ENCODE assay signal across 9 cellular contexts in the genomic region with DNA sequence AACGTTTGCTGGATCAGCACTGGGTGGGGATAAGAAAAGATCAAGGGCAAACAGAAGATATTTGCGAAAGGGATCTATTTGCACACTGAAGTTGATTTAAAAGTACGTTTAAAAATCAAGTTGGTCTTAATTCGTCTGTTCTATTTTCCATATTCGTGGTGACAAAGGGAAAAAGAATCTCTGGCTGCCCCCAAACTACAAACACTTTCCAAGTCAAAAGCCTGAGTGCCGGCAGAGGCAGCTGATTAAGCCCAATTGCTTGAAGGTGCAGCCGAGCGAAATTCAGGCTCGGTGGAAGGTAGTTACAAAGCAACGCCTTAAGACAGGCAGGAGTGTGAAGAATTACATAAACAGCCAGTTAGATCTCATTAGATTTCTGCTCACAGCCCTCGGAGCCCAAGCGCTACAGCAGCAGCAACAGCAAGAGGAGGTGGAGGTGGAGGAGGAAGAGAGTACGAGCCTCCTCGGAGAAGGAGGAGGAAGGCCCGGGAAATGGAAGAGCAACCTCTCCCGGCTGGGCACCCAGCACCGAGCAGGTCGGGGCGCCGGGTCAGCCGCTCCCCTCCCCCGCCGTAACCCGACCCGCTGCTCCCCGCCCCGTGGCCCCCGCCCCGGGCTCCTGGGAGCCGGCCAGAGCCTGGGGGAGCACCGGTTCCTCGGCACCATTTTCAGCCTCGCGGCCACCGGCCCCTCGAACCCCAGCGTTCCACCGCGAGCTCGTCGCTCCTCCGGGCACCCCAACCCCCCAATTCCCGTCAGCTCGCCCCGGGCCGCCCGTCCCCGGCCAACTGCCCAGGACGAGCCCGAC. TPM values are rescaled to one million over a fixed set of nuclear protein-coding genes. Genes with fewer than 3 reads are reported as not detected.
DNase-seq lines count a peak whose midpoint lies in the region; ATAC-seq and TF ChIP-seq lines count a peak whose summit lies in the region.
"Had no signal": no experiment of that assay in that cellular context is flagged by ENCODE, and none has a peak within 500 bp of the region (broad histone marks: within the 10 kb centered on the region; RNA-seq: fewer than 3 reads in every experiment).

No MANE protein-coding gene starts in this region.

- peak overlapping the region; percentile 60 for H3K23ac ChIP-seq in IMR-90 (ENCODE audit: low read depth, low read length)
- H3K23ac ChIP-seq in trophoblast cell (ENCODE audit: low read length) = no peak overlapping the region

- POLR2A ChIA-PET in CD4-positive, alpha-beta memory T cell (lab: Charles Lee; ENCODE audit: partially characterized antibody) = interaction anchor here (0.7 to 13.4 kb wide), 26 partner anchors 11 to 468 kb away, joined by 3 to 688 read pairs (median 11); a partner anchor contains a TSS
- POLR2A ChIA-PET in IMR-90 (lab: Charles Lee; ENCODE audit: unreplicated experiment) = interaction anchor here (0.5 to 1.3 kb wide), 9 partner anchors 9 to 378 kb away, joined by 3 to 8 read pairs (median 4); no protein-coding TSS in a partner anchor

- H2BK120ac ChIP-seq in IMR-90 (ENCODE audit: low read depth, low read length) (no peak overlapping the region), trophoblast cell (ENCODE audit: insufficient read depth, low read length, poor library complexity) (peak overlapping the region; percentile 64)

- ATAC-seq in GM21381 (IDR thresholded peaks at IDR 0.05; ENCODE audit: unreplicated experiment) (peak; percentile 16), IMR-90 (ENCODE audit: low read depth) (no peak), heart right ventricle (peak in 6 of 8 donors; percentile 7 to 14 (median 11)), GM18858 (IDR thresholded peaks at IDR 0.05; ENCODE audit: unreplicated experiment) (no peak)
- ATAC-seq in activated naive CD8-positive, alpha-beta T cell treated with anti-CD3 and anti-CD28 coated beads, Interleukin-2, amount 50 U/mL, for 24 hours = peak; percentile 2

- DNase-seq in CD4-positive, alpha-beta memory T cell = peak; percentile 61 to 70 (median 66)
- DNase-seq in IMR-90 (peak; percentile 24), SHP77 (lab: John Stamatoyannopoulos, UW) (peak; percentile 36 to 73), heart right ventricle (peak; percentile 63 to 72), trophoblast cell (peak in 1 of 2 donors; percentile 32)
- peak; percentile 46 for DNase-seq in activated naive CD8-positive, alpha-beta T cell treated with anti-CD3 and anti-CD28 coated beads, Interleukin-2, amount 50 U/mL, for 24 hours

- H3K9me1 ChIP-seq in IMR-90 (ENCODE audit: insufficient read depth, low read length) = peaks cover 6% of the 10 kb centered on the region; the same call in 1 of the 2 replicates

- H2BK15ac ChIP-seq in IMR-90 (ENCODE audit: low read depth, low read length) = no peak overlapping the region

- peak overlapping the region; percentile 86 for H3K4ac ChIP-seq in IMR-90 (ENCODE audit: low read depth, low read length)
- H3K4ac ChIP-seq in trophoblast cell (ENCODE audit: low read depth, low read length) = peak overlapping the region; percentile 87

- peaks cover 29% of the 10 kb centered on the region; the same call in 1 of the 2 replicates for H4K20me1 ChIP-seq in IMR-90 (ENCODE audit: insufficient read depth, low read length)

- peak overlapping the region; percentile 55 for H3K56ac ChIP-seq in IMR-90 (ENCODE audit: extremely low read depth, insufficient read depth, low read length)

- peak overlapping the region; percentile 95 to 99 (median 98) for H3K27ac Mint-ChIP-seq in CD4-positive, alpha-beta memory T cell
- peak overlapping the region; percentile 99 for H3K27ac Mint-ChIP-seq in activated naive CD8-positive, alpha-beta T cell treated with anti-CD3 and anti-CD28 coated beads, Interleukin-2, amount 50 U/mL, for 24 hours

- peaks cover 0 to 2% (median 0%) of the 10 kb centered on the region in 8 donors for H3K9me3 Mint-ChIP-seq in CD4-positive, alpha-beta memory T cell
- H3K9me3 Mint-ChIP-seq in activated naive CD8-positive, alpha-beta T cell treated with anti-CD3 and anti-CD28 coated beads, Interleukin-2, amount 50 U/mL, for 24 hours = no peaks in the 10 kb centered on the region

- H4K91ac ChIP-seq in IMR-90 (ENCODE audit: insufficient read depth, low read depth, low read length) (peak overlapping the region; percentile 10), trophoblast cell (ENCODE audit: low read depth, low read length) (peak overlapping the region; percentile 85)

- no peak overlapping the region for H4K12ac ChIP-seq in trophoblast cell (ENCODE audit: low read depth, low read length)

- dilution Hi-C loops in IMR-90 (cut with HindIII; ENCODE audit: low sequenced_read_pairs, unreplicated experiment) = no loop called here

- TF ChIP-seq CTCF in IMR-90 (conservative IDR thresholded peaks at IDR 0.05; ENCODE audit: low read depth, low read length) = no peak
- TF ChIP-seq CTCF in heart right ventricle (IDR thresholded peaks at IDR 0.05) = no peak

- H2BK12ac ChIP-seq in trophoblast cell (ENCODE audit: low read length) = no peak overlapping the region

- H3K36me3 ChIP-seq in CD4-positive, alpha-beta memory T cell (ENCODE audit: insufficient read depth, low read length) = peaks cover 12% of the 10 kb centered on the region
- H3K36me3 ChIP-seq in IMR-90 (ENCODE audit: control insufficient read depth, insufficient read depth, low read length) (peaks cover 6% of the 10 kb centered on the region), heart right ventricle (peaks cover 0 to 34% (median 9%) of the 10 kb centered on the region in 9 donors), trophoblast cell (ENCODE audit: control insufficient read depth in 1 of 2, insufficient read depth in 2 of 2, low read length in 2 of 2) (peaks cover 4 to 6% of the 10 kb centered on the region in 2 experiments)

- 0% methylated on average over 12 of the region's 50 CpGs; no CpG with 5 or more reads in 1 of the 2 experiments for WGBS in IMR-90 (ENCODE audit: extremely low coverage in 2 of 2, insufficient read length in 1 of 2), 2 experiments
- WGBS in heart right ventricle, 2 donors = 0% methylated on average over 34 to 49 of the region's 50 CpGs
- WGBS in trophoblast cell (ENCODE audit: extremely low coverage, insufficient coverage, insufficient read length) = no CpG with 5 or more reads among the region's 50 CpGs

- H2AK5ac ChIP-seq in IMR-90 (ENCODE audit: low read depth, low read length) = peak overlapping the region; percentile 17; the same call in 1 of the 2 replicates
- no peak overlapping the region for H2AK5ac ChIP-seq in trophoblast cell (ENCODE audit: low read length)

- peak overlapping the region; percentile 58 for H3K18ac ChIP-seq in IMR-90 (ENCODE audit: low read depth, low read length)
- H3K18ac ChIP-seq in trophoblast cell (ENCODE audit: low read length) = peak overlapping the region; percentile 92

- H3K14ac ChIP-seq in IMR-90 (replicated peaks; ENCODE audit: low read depth, low read length) (peak overlapping the region; percentile 93), trophoblast cell (ENCODE audit: low read length) (peak overlapping the region; percentile 59)

- TF ChIP-seq POLR2A in IMR-90 (IDR thresholded peaks at IDR 0.05; ENCODE audit: low read depth, low read length) = 0 out of 2 replicates have a peak, but pooled peaks have one; percentile 21

- H4K8ac ChIP-seq in IMR-90 (ENCODE audit: low read depth in 2 of 2, low read length in 2 of 2) (peak overlapping the region in 1 of 2 experiments; percentile 0; a peak in 1 of 4 replicates), trophoblast cell (ENCODE audit: low read depth, low read length) (peak overlapping the region; percentile 21)

- H3K79me1 ChIP-seq in IMR-90 (ENCODE audit: low read depth in 1 of 2, low read length in 2 of 2) (peaks cover 16 to 24% of the 10 kb centered on the region in 2 experiments), trophoblast cell (ENCODE audit: low read length) (peaks cover 17% of the 10 kb centered on the region)

- H2AFZ ChIP-seq in IMR-90 (replicated peaks; ENCODE audit: low read length, poor library complexity) (peak overlapping the region; percentile 82), trophoblast cell (ENCODE audit: insufficient read depth, low read length, poor library complexity) (peak overlapping the region; percentile 21)

- H3K4me1 ChIP-seq in CD4-positive, alpha-beta memory T cell (ENCODE audit: insufficient read depth, low read length) = peaks cover 59% of the 10 kb centered on the region
- H3K4me1 ChIP-seq in IMR-90 (ENCODE audit: control insufficient read depth, insufficient read depth, low read length) = peaks cover 4% of the 10 kb centered on the region
- H3K4me1 ChIP-seq in heart right ventricle = peaks cover 0 to 57% (median 42%) of the 10 kb centered on the region in 9 donors
- no peaks in the 10 kb centered on the region for H3K4me1 ChIP-seq in trophoblast cell (ENCODE audit: control insufficient read depth in 1 of 2, insufficient read depth in 2 of 2, low read length in 2 of 2)

- peaks cover 26 to 41% of the 10 kb centered on the region in 2 donors for H3K36me3 Mint-ChIP-seq in CD4-positive, alpha-beta memory T cell
- H3K36me3 Mint-ChIP-seq in activated naive CD8-positive, alpha-beta T cell treated with anti-CD3 and anti-CD28 coated beads, Interleukin-2, amount 50 U/mL, for 24 hours (ENCODE audit: low read depth) = peaks cover 22% of the 10 kb centered on the region

- H3K79me2 ChIP-seq in trophoblast cell (ENCODE audit: control insufficient read depth, insufficient read depth, low read length, poor library complexity) = peaks cover 10% of the 10 kb centered on the region

- H3K4me3 Mint-ChIP-seq in CD4-positive, alpha-beta memory T cell = peak overlapping the region; percentile 97 to 100 (median 98)
- H3K4me3 Mint-ChIP-seq in activated naive CD8-positive, alpha-beta T cell treated with anti-CD3 and anti-CD28 coated beads, Interleukin-2, amount 50 U/mL, for 24 hours = peak overlapping the region; percentile 100

- H3K9me3 ChIP-seq in CD4-positive, alpha-beta memory T cell (ENCODE audit: control insufficient read depth in 1 of 2, low read length in 2 of 2) = no peaks in the 10 kb centered on the region
- no peaks in the 10 kb centered on the region for H3K9me3 ChIP-seq in IMR-90 (ENCODE audit: control insufficient read depth, insufficient read depth, low read length)
- H3K9me3 ChIP-seq in heart right ventricle = no peaks in the 10 kb centered on the region
- H3K9me3 ChIP-seq in trophoblast cell (ENCODE audit: insufficient read depth, low read depth, low read length) = no peaks in the 10 kb centered on the region

- H2AK9ac ChIP-seq in IMR-90 (replicated peaks; ENCODE audit: low read depth, low read length, poor library complexity) = peak overlapping the region; percentile 92

- H2BK5ac ChIP-seq in IMR-90 (ENCODE audit: low read depth, low read length, poor library complexity, severe bottlenecking) (peak overlapping the region; percentile 78), trophoblast cell (ENCODE audit: low read depth, low read length, poor library complexity) (peak overlapping the region; percentile 82)

- peak overlapping the region; percentile 97 for H3K27ac ChIP-seq in CD4-positive, alpha-beta memory T cell (ENCODE audit: low read depth, low read length)
- H3K27ac ChIP-seq in IMR-90 (ENCODE audit: insufficient read depth, low read length) (peak overlapping the region; percentile 90), heart right ventricle (peak overlapping the region; percentile 96 to 100 (median 100)), trophoblast cell (ENCODE audit: low read depth, low read length) (peak overlapping the region; percentile 80)

- H2BK20ac ChIP-seq in IMR-90 (ENCODE audit: low read depth, low read length) = no peak overlapping the region

- H4K5ac ChIP-seq in IMR-90 (ENCODE audit: low read depth, low read length) = peak overlapping the region; percentile 19; the same call in 1 of the 2 replicates

- CTCF ChIA-PET in CD4-positive, alpha-beta memory T cell (lab: Charles Lee; ENCODE audit: partially characterized antibody) = interaction anchor here (1.7 to 9.4 kb wide), 8 partner anchors 14 to 89 kb away, joined by 4 to 102 read pairs (median 15); no protein-coding TSS in a partner anchor
- CTCF ChIA-PET in IMR-90 (lab: Yijun Ruan, JAX) = no interaction called here

- H3K27me3 ChIP-seq in CD4-positive, alpha-beta memory T cell (ENCODE audit: insufficient read depth, low read length) = no peaks in the 10 kb centered on the region
- no peaks in the 10 kb centered on the region for H3K27me3 ChIP-seq in IMR-90 (ENCODE audit: control insufficient read depth, insufficient read depth, low read length)
- H3K27me3 ChIP-seq in heart right ventricle = no peaks in the 10 kb centered on the region
- H3K27me3 ChIP-seq in trophoblast cell (ENCODE audit: insufficient read depth, low read length) = no peaks in the 10 kb centered on the region

- no peaks in the 10 kb centered on the region for H3K27me3 Mint-ChIP-seq in CD4-positive, alpha-beta memory T cell
- peaks cover 2% of the 10 kb centered on the region for H3K27me3 Mint-ChIP-seq in activated naive CD8-positive, alpha-beta T cell treated with anti-CD3 and anti-CD28 coated beads, Interleukin-2, amount 50 U/mL, for 24 hours

- peak overlapping the region; percentile 83 for H3K4me2 ChIP-seq in IMR-90 (ENCODE audit: low read depth, low read length)
- peak overlapping the region; percentile 87 for H3K4me2 ChIP-seq in trophoblast cell (ENCODE audit: low read length)

- TF ChIP-seq RAD21 in IMR-90 (IDR thresholded peaks at IDR 0.05; ENCODE audit: low read length) = no peak

- intact Hi-C loops in CD4-positive, alpha-beta memory T cell (cut with micrococcal nuclease) = loop anchor here (1.0 to 5.0 kb wide), 6 partner anchors 13 to 287 kb away; a partner anchor contains a TSS
- intact Hi-C loops in IMR-90 (cut with micrococcal nuclease) (loop anchor here (2.0 to 10.0 kb wide), 3 partner anchors 37 to 250 kb away; no protein-coding TSS in a partner anchor), heart right ventricle (cut with DNase I) (loop anchor here in 6 of 10 donors (1.0 to 5.0 kb wide), 5 partner anchors 37 to 85 kb away; no protein-coding TSS in a partner anchor)

- H3K4me1 Mint-ChIP-seq in CD4-positive, alpha-beta memory T cell = peaks cover 37 to 75% (median 54%) of the 10 kb centered on the region in 4 donors
- peaks cover 61% of the 10 kb centered on the region for H3K4me1 Mint-ChIP-seq in activated naive CD8-positive, alpha-beta T cell treated with anti-CD3 and anti-CD28 coated beads, Interleukin-2, amount 50 U/mL, for 24 hours

- in situ Hi-C loops in IMR-90 (cut with MboI; ENCODE audit: low sequenced_read_pairs) = loop anchor here (10.0 kb wide), 1 partner anchor 280 kb away; no protein-coding TSS in a partner anchor

- H3K4me3 ChIP-seq in CD4-positive, alpha-beta memory T cell (ENCODE audit: low read length in 2 of 2) = peak overlapping the region; percentile 87 to 92
- H3K4me3 ChIP-seq in IMR-90 (ENCODE audit: insufficient read depth, low read depth, low read length) = peak overlapping the region; percentile 97
- peak overlapping the region; percentile 55 to 97 (median 88) for H3K4me3 ChIP-seq in heart right ventricle
- peak overlapping the region; percentile 91 for H3K4me3 ChIP-seq in trophoblast cell (ENCODE audit: low read depth, low read length)

- H3K9ac ChIP-seq in IMR-90 (ENCODE audit: low read depth, low read length) (peak overlapping the region; percentile 58), trophoblast cell (ENCODE audit: low read length) (peak overlapping the region; percentile 82)

- no TSS peak for BruUV-seq in IMR-90 (replicated peaks; lab: Mats Ljungman, UMichigan)

RNA-seq across cellular contexts. Expression of a gene that starts 0.9 kb away (rescaled TPM):
- total RNA-seq in CD4-positive, alpha-beta memory T cell = 100 to 1,000 TPM in 1 of 2 experiments, 10 to 100 TPM in 1; 93.7 to 104 TPM
- polyA plus RNA-seq in CD4-positive, alpha-beta memory T cell = 100 to 1,000 TPM in 1 of 2 donors, 10 to 100 TPM in 1; 74.3 to 102 TPM
- total RNA-seq in IMR-90 (2012; rRNA removed) (4.3 and 6.1 TPM in 2 replicates), heart right ventricle (100 to 1,000 TPM in 6 of 10 donors, 10 to 100 TPM in 4; 54.7 to 134 (median 106) TPM)
- polyA plus RNA-seq in IMR-90 (2012; rRNA removed) (9.0 and 9.2 TPM in 2 replicates), heart right ventricle (10 to 100 TPM; 15.6 to 31.7 TPM)
- polyA plus RNA-seq in IMR-90 (2012; cell fraction: cytosol; rRNA removed) = 8.7 and 11.5 TPM in 2 replicates
- 10.3 and 26.9 TPM in 2 replicates for polyA plus RNA-seq in IMR-90 (2012; cell fraction: nucleus; rRNA removed; ENCODE audit: low replicate concordance)
- 25.0 and 26.0 TPM in 2 replicates for polyA plus RNA-seq in trophoblast cell (2013)

RNA-seq across cellular contexts. Expression of a gene that starts 29.9 kb away (rescaled TPM):
- not detected for total RNA-seq in CD4-positive, alpha-beta memory T cell
- not detected for polyA plus RNA-seq in CD4-positive, alpha-beta memory T cell
- not detected in 2 replicates for total RNA-seq in IMR-90 (2012; rRNA removed)
- polyA plus RNA-seq in IMR-90 (2012; rRNA removed) = 0.02 and 0.04 TPM in 2 replicates
- 0.01 and 0.04 TPM in 2 replicates for polyA plus RNA-seq in IMR-90 (2012; cell fraction: cytosol; rRNA removed)
- 0.11 and 0.16 TPM in 2 replicates for polyA plus RNA-seq in IMR-90 (2012; cell fraction: nucleus; rRNA removed; ENCODE audit: low replicate concordance)
- 1 to 10 TPM in 2 of 10 donors, under 1 TPM in 8; 0.22 to 1.7 (median 0.54) TPM for total RNA-seq in heart right ventricle
- polyA plus RNA-seq in heart right ventricle = under 1 TPM; 0.10 to 0.51 TPM
- polyA plus RNA-seq in trophoblast cell (2013) = not detected in 2 replicates
- total RNA-seq: T-helper 2 cell treated with Interferon-gamma antibody and Interleukin-4, amounts not matched to agents 100 ng/mL and 5 ng/mL, for 36 hours had no signal

Comparison
In these comparisons a context has a peak if more than half of its experiments do, and no peak if none do; other contexts are left out.
1. ATAC-seq: peak in GM21381 (single experiment), activated naive CD8-positive, alpha-beta T cell treated with anti-CD3 and anti-CD28 coated beads, Interleukin-2, amount 50 U/mL, for 24 hours (single experiment) and heart right ventricle (6 of 8); none in IMR-90 (single experiment) and GM18858 (single experiment).
2. Peak in every context shown above with its lines, with median percentiles within 50 percentile points of each other: H3K27ac ChIP-seq and H3K4me3 ChIP-seq.